In the genomic region with DNA sequence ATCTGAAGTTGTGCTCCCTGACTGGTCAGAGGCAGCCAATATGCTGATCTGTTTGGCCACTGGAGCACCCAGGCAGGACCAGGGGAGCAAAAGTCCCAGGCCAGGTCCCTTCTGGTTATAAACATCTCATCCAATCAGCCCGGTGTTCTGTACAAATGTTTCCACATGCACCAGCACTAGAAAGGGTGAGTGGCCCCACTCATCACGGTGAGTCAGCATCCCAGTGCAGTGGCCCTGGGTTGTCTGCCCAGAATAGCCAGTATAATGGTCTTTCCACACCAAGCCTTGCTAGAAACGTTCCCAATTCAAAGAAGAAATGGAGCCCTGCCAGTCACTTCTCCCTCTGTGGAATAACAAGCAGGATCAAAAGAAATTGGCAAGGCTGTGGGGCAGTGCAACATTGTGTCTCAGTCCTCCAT, we compare ENCODE assay signal across 11 cellular contexts.
DNase-seq lines count a peak whose midpoint lies in the region; ATAC-seq, FAIRE-seq and TF ChIP-seq lines count a peak whose summit lies in the region.
"Had no signal": no experiment of that assay in that cellular context is flagged by ENCODE, and none has a peak within 500 bp of the region (broad histone marks: within the 10 kb centered on the region; RNA-seq: fewer than 3 reads in every experiment).

No MANE protein-coding gene starts in this region.

- no peaks in the 10 kb centered on the region for H3K27me3 Mint-ChIP-seq in osteocyte (ENCODE audit: unreplicated experiment)

- TF ChIP-seq CTCF in fibroblast of villous mesenchyme (IDR thresholded peaks at IDR 0.05; ENCODE audit: insufficient read depth, low read depth, low read length) (no peak), osteocyte (IDR thresholded peaks at IDR 0.05) (no peak), D721Med (IDR thresholded peaks at IDR 0.05; ENCODE audit: insufficient read depth, missing control alignments) (no peak)

- DNase-seq in C1 segment of cervical spinal cord (lab: John Stamatoyannopoulos, UW) (peak in 11 of 14 donors; percentile 12 to 85 (median 50)), RPMI7951 (ENCODE audit: low read depth) (peak; percentile 93), fibroblast of villous mesenchyme (ENCODE audit: low read depth) (peak; percentile 66), osteocyte (ENCODE audit: extremely low spot score, unreplicated experiment) (no peak), iPS-NIHi11 (ENCODE audit: low spot score) (no peak), D721Med (ENCODE audit: insufficient read length, low spot score) (no peak), SKM-1 (lab: John Stamatoyannopoulos, UW; ENCODE audit: unreplicated experiment) (no peak)
- DNase-seq: activated naive CD4-positive, alpha-beta T cell treated with Interleukin-2 at 50 U/mL for 16 hours had no signal

- H3K36me3 Mint-ChIP-seq in osteocyte (ENCODE audit: unreplicated experiment), result peaks cover 72% of the 10 kb centered on the region

- peaks cover 65% of the 10 kb centered on the region for H3K4me1 Mint-ChIP-seq in osteocyte (ENCODE audit: unreplicated experiment)

- peak overlapping the region; percentile 96 for H3K27ac Mint-ChIP-seq in osteocyte (ENCODE audit: unreplicated experiment)
- H3K27ac Mint-ChIP-seq: T-helper 2 cell treated with Interferon-gamma antibody and Interleukin-4, amounts not matched to agents 5 μg/mL and 100 μg/mL, for 36 hours had no signal

- H3K4me3 ChIP-seq in fibroblast of villous mesenchyme (ENCODE audit: low read depth, low read length), result no peak overlapping the region
- H3K4me3 ChIP-seq: skin epidermis had no signal

- peaks cover 32% of the 10 kb centered on the region for H3K9me3 Mint-ChIP-seq in osteocyte (ENCODE audit: unreplicated experiment)

- no peak for ATAC-seq in GM18858 (IDR thresholded peaks at IDR 0.05; ENCODE audit: unreplicated experiment)

- no peak overlapping the region for H3K4me3 Mint-ChIP-seq in osteocyte (ENCODE audit: unreplicated experiment)
- H3K4me3 Mint-ChIP-seq: T-helper 2 cell treated with Interferon-gamma antibody and Interleukin-4, amounts not matched to agents 5 μg/mL and 100 μg/mL, for 36 hours had no signal

- FAIRE-seq in D721Med (lab: Jason Lieb, UNC), result no peak

Comparison
In these comparisons a context has a peak if more than half of its experiments do, and no peak if none do; other contexts are left out.
1. DNase-seq: peak in C1 segment of cervical spinal cord (11 of 14), RPMI7951 (single experiment) and fibroblast of villous mesenchyme (single experiment); none in osteocyte (single experiment), iPS-NIHi11 (single experiment), D721Med (single experiment) and SKM-1 (single experiment).